8 cellular contexts compared by ENCODE assay signal in the genomic region with DNA sequence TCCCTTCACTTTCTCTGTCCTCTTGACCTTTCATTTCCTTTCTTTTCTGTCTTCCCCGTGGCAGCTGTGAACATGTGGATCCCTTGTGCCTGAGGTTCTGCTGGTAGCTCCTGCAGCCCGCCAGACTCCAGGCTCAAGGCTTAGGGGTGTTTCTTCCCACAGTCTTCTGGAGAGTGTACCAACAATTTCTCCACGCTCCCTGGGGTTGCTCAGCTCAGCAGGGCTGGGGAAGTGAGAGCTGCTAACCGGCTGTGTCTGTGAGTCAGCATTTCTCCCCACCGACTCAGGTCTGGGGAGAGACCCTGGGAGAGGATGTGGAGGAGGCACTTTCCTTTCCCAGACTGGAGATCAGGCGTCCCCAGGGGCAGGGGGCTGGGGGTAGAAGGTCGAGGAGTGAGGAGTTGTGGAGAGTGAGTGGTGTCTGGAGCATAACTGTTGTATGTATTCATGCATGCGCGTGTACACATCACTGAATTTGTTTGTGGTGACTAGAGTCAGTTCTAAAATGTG.
DNase-seq lines count a peak whose midpoint lies in the region; ATAC-seq, FAIRE-seq and TF ChIP-seq lines count a peak whose summit lies in the region.

No MANE protein-coding gene starts in this region.

- no peak for FAIRE-seq in A549 (lab: Jason Lieb, UNC)

- H3K4me3 ChIP-seq in A549 (peak overlapping the region; percentile 38), epithelial cell of esophagus (ENCODE audit: low read length) (no peak overlapping the region)

- TF ChIP-seq EP300 in A549 (IDR thresholded peaks at IDR 0.05): no peak

- no peak for TF ChIP-seq CTCF in A549 (IDR thresholded peaks at IDR 0.05)
- TF ChIP-seq CTCF in epithelial cell of esophagus (IDR thresholded peaks at IDR 0.05; ENCODE audit: insufficient read depth, low read depth, low read length, missing control alignments): no peak

- H3K9me3 ChIP-seq in A549: peaks cover 9% of the 10 kb centered on the region; the same call in 1 of the 3 replicates

- CTCF ChIA-PET in A549 (lab: Yijun Ruan, JAX): interaction anchor here (0.8 kb wide), 1 partner anchor 124 kb away, joined by 4 read pairs; no protein-coding TSS in a partner anchor

- ATAC-seq in A549 (peak; percentile 94 to 96), GM21825 (IDR thresholded peaks at IDR 0.05; ENCODE audit: unreplicated experiment) (peak; percentile 60), GM18520 (IDR thresholded peaks at IDR 0.05; ENCODE audit: unreplicated experiment) (no peak)

- POLR2A ChIA-PET in A549 (lab: Yijun Ruan, JAX): interaction anchor here (0.6 to 0.9 kb wide), 2 partner anchors 16 to 426 kb away, joined by 3 to 4 read pairs; no protein-coding TSS in a partner anchor

- H3K4me1 ChIP-seq in A549: peaks cover 17% of the 10 kb centered on the region

- no peak for TF ChIP-seq POLR2A in A549 (IDR thresholded peaks at IDR 0.05; ENCODE audit: low read length)

- DNase-seq in A549 (ENCODE audit: low read depth in 1 of 2, low spot score in 1 of 2): peak; percentile 37 to 54
- DNase-seq in RPMI7951 (ENCODE audit: low read depth): peak; percentile 82
- DNase-seq in epithelial cell of esophagus (ENCODE audit: low read depth): peak; percentile 45
- DNase-seq in mucosa of gallbladder (ENCODE audit: low spot score): peak; percentile 14
- no peak for DNase-seq in stimulated activated CD4-positive, alpha-beta T cell treated with anti-CD3 and anti-CD28 coated beads, Interleukin-2, amount 100 ng/mL, for 24 hours
- DNase-seq in NCI-H1105 treated with DMSO at 0.1 percent for 48 hours (lab: John Stamatoyannopoulos, UW): no peak

- H3K27ac ChIP-seq in A549: peak overlapping the region; percentile 80 to 89

- no peak for TF ChIP-seq RAD21 in A549 (conservative IDR thresholded peaks at IDR 0.05 in 1 of 2, IDR thresholded peaks at IDR 0.05 in 1 of 2)

- peak overlapping the region; percentile 95 for H3K4me2 ChIP-seq in A549

- 11% methylated on average over 5 of the region's 9 CpGs for WGBS in A549 (ENCODE audit: missing lambda C conversion rate)

TF ChIP-seq in A549, 52 proteins besides CTCF, POLR2A, EP300 and RAD21:
- TF ChIP-seq HOXA7 (CRISPR knock-in tag; IDR thresholded peaks at IDR 0.05) (no peak), MAX (IDR thresholded peaks at IDR 0.05) (peak; percentile 56; the same call in 1 of the 2 replicates), MAFK (IDR thresholded peaks at IDR 0.05; ENCODE audit: partially characterized antibody) (peak; percentile 84), FOSL2 (IDR thresholded peaks at IDR 0.05) (no peak), FOSL2 (CRISPR knock-in tag; IDR thresholded peaks at IDR 0.05) (peak; percentile 20; the same call in 1 of the 2 replicates)

Comparison
In these comparisons a context has a peak if more than half of its experiments do, and no peak if none do; other contexts are left out.
1. DNase-seq: peak in A549 (2 of 2), RPMI7951 (single experiment), epithelial cell of esophagus (single experiment) and mucosa of gallbladder (single experiment); none in stimulated activated CD4-positive, alpha-beta T cell treated with anti-CD3 and anti-CD28 coated beads, Interleukin-2, amount 100 ng/mL, for 24 hours (0 of 2) and NCI-H1105 treated with DMSO at 0.1 percent for 48 hours (single experiment).